In genomic region chr18:58541137-58541788, GRCh38 we compare ENCODE assay signal across 1 cellular context.
TF ChIP-seq lines count a peak whose summit lies in the region.

No MANE protein-coding gene starts in this region.

TF ChIP-seq in HCT116, 20 proteins besides CTCF, POLR2A, EP300 and RAD21 (continued from another document):
- TF ChIP-seq POLR2AphosphoS5 (IDR thresholded peaks at IDR 0.05; ENCODE audit: low read depth, low read length) (no peak), JUND (IDR thresholded peaks at IDR 0.05) (no peak), ZFX (IDR thresholded peaks at IDR 0.05) (no peak), YY1 (IDR thresholded peaks at IDR 0.05; ENCODE audit: extremely low read depth, insufficient replicate concordance, low read depth, low read length) (no peak), CBX3 (IDR thresholded peaks at IDR 0.05; ENCODE audit: low read depth) (no peak), FOSL1 (IDR thresholded peaks at IDR 0.05; ENCODE audit: low read depth) (no peak), ZNF274 (IDR thresholded peaks at IDR 0.05; ENCODE audit: low read depth, low read length) (no peak), ZBTB33 (IDR thresholded peaks at IDR 0.05; ENCODE audit: extremely low read depth, insufficient replicate concordance, low read length) (no peak), SIN3A (IDR thresholded peaks at IDR 0.05; ENCODE audit: low read depth) (no peak; the same call in 1 of the 2 replicates), SRF (IDR thresholded peaks at IDR 0.05; ENCODE audit: low read depth) (no peak), EGR1 (IDR thresholded peaks at IDR 0.05; ENCODE audit: low read depth) (no peak), EZH2phosphoT487 (IDR thresholded peaks at IDR 0.05; ENCODE audit: borderline replicate concordance) (no peak), EZH2 (IDR thresholded peaks at IDR 0.05) (no peak)
